Comparison of ENCODE assay signal across 1 cellular context in genomic region chr21:24290151-24290833, GRCh38.
TF ChIP-seq lines count a peak whose summit lies in the region.

No MANE protein-coding gene starts in this region.

TF ChIP-seq in K562, 482 proteins besides CTCF, POLR2A, EP300 and RAD21 (continued from another document):
- TF ChIP-seq CEBPZ (IDR thresholded peaks at IDR 0.05; ENCODE audit: borderline replicate concordance, low read depth, low read length) (no peak), ZNF12 (CRISPR knock-in tag; IDR thresholded peaks at IDR 0.05) (no peak)
